1 cellular context compared by ENCODE assay signal in the genomic region with DNA sequence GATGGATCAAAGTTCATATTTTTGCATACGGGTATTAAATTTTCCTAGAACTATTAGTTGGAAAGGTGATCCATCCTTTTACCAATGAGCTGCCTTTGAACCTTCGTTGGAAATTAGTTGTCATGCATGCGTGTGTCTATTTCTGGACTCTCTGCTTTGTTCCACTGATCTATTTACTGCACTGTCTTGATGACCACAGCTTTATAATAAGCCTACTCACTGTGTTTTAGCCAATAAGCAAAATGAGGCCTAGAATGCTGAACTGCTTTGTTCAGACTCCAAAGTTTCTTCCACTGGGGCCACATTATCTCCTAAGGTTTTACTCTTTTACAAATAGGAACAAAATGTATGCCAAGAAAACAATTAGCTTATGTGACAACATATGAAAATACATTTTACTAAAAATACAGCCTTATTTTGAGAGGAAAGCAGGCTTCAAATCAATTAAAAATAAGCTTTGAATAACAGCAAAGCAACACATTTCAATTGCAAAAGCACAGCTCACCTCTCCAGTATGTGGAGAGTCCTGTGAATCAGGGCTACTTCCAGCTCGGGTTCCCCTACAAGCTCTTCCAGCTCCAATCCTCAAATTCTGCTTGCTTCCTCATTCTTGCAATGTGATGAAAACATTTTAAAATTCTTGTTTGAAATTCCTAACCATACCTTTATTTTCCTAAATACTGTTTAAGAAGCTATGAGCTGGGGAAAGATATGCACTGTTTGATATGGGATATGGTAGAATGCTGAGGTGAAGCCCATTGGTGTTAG.
TF ChIP-seq lines count a peak whose summit lies in the region.

No MANE protein-coding gene starts in this region.

TF ChIP-seq in IMR-90, 13 proteins besides CTCF, POLR2A, EP300 and RAD21 (continued from another document):
- TF ChIP-seq, protein P1, sequence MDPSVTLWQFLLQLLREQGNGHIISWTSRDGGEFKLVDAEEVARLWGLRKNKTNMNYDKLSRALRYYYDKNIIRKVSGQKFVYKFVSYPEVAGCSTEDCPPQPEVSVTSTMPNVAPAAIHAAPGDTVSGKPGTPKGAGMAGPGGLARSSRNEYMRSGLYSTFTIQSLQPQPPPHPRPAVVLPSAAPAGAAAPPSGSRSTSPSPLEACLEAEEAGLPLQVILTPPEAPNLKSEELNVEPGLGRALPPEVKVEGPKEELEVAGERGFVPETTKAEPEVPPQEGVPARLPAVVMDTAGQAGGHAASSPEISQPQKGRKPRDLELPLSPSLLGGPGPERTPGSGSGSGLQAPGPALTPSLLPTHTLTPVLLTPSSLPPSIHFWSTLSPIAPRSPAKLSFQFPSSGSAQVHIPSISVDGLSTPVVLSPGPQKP (IDR thresholded peaks at IDR 0.05; ENCODE audit: borderline replicate concordance, low read depth, low read length), result no peak
- TF ChIP-seq SMC3 (IDR thresholded peaks at IDR 0.05; ENCODE audit: low read depth, low read length), result no peak
- TF ChIP-seq, protein P2, sequence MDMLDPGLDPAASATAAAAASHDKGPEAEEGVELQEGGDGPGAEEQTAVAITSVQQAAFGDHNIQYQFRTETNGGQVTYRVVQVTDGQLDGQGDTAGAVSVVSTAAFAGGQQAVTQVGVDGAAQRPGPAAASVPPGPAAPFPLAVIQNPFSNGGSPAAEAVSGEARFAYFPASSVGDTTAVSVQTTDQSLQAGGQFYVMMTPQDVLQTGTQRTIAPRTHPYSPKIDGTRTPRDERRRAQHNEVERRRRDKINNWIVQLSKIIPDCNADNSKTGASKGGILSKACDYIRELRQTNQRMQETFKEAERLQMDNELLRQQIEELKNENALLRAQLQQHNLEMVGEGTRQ (IDR thresholded peaks at IDR 0.05; ENCODE audit: low read depth, low read length), result no peak
- TF ChIP-seq MAZ (IDR thresholded peaks at IDR 0.05; ENCODE audit: borderline replicate concordance, low read depth, low read length), result no peak
